Comparison of ENCODE assay signal across 1 cellular context in genomic region chr2:170237572-170238120, GRCh38.
TF ChIP-seq lines count a peak whose summit lies in the region.

No MANE protein-coding gene starts in this region.

TF ChIP-seq in K562, 482 proteins besides CTCF, POLR2A, EP300 and RAD21 (continued from another document):
- TF ChIP-seq ZNF280A (IDR thresholded peaks at IDR 0.05; ENCODE audit: low read depth, partially characterized antibody), result no peak
- no peak for TF ChIP-seq CEBPG (CRISPR knock-in tag; IDR thresholded peaks at IDR 0.05)
- TF ChIP-seq CEBPG (tag; conservative IDR thresholded peaks at IDR 0.05 in 1 of 2, IDR thresholded peaks at IDR 0.05 in 1 of 2), result peak in 1 of 2 experiments; percentile 70; a peak in 2 of 4 replicates
- peak; percentile 19; the same call in 1 of the 2 replicates for TF ChIP-seq VEZF1 (CRISPR knock-in tag; IDR thresholded peaks at IDR 0.05)
- TF ChIP-seq ZFP30 (CRISPR knock-in tag; IDR thresholded peaks at IDR 0.05; ENCODE audit: borderline replicate concordance), result no peak
- no peak for TF ChIP-seq CTCFL (IDR thresholded peaks at IDR 0.05; ENCODE audit: borderline replicate concordance, insufficient read depth, low read depth, low read length, poor library complexity, severe bottlenecking)
- no peak for TF ChIP-seq SMAD4 (CRISPR knock-in tag; conservative IDR thresholded peaks at IDR 0.05)
- TF ChIP-seq MNT (conservative IDR thresholded peaks at IDR 0.05), result no peak
- no peak for TF ChIP-seq STAG1 (CRISPR knock-in tag; IDR thresholded peaks at IDR 0.05; ENCODE audit: borderline replicate concordance)
- TF ChIP-seq ZC3H4 (CRISPR knock-in tag; IDR thresholded peaks at IDR 0.05; ENCODE audit: borderline replicate concordance), result no peak
- no peak for TF ChIP-seq TFAP4 (CRISPR knock-in tag; IDR thresholded peaks at IDR 0.05; ENCODE audit: borderline replicate concordance)
- peak; percentile 69 for TF ChIP-seq MAFK (IDR thresholded peaks at IDR 0.05; ENCODE audit: low read length)
- no peak for TF ChIP-seq ZNF780A (CRISPR knock-in tag; IDR thresholded peaks at IDR 0.05)
- no peak for TF ChIP-seq ZNF561 (CRISPR knock-in tag; conservative IDR thresholded peaks at IDR 0.05)
- TF ChIP-seq MAFG (tag; conservative IDR thresholded peaks at IDR 0.05), result peak; percentile 88
- TF ChIP-seq SMAD2 (IDR thresholded peaks at IDR 0.05; ENCODE audit: low read depth, low read length), result no peak
- 0 out of 2 replicates have a peak, but pooled peaks have one; percentile 15 for TF ChIP-seq ZNF76 (CRISPR knock-in tag; IDR thresholded peaks at IDR 0.05; ENCODE audit: borderline replicate concordance)
- TF ChIP-seq GTF2E2 (tag; IDR thresholded peaks at IDR 0.05), result no peak
- TF ChIP-seq ZNF311 (CRISPR knock-in tag; IDR thresholded peaks at IDR 0.05), result 0 out of 2 replicates have a peak, but pooled peaks have one; percentile 10
- no peak for TF ChIP-seq SMARCA4 (IDR thresholded peaks at IDR 0.05)
- peak; percentile 53; the same call in 1 of the 2 replicates for TF ChIP-seq MAFF (IDR thresholded peaks at IDR 0.05; ENCODE audit: low read length)
- no peak for TF ChIP-seq CHD2 (IDR thresholded peaks at IDR 0.05; ENCODE audit: low read depth, low read length)
- peak; percentile 14; the same call in 1 of the 2 replicates for TF ChIP-seq SOX6 (IDR thresholded peaks at IDR 0.05)
- TF ChIP-seq KAT8 (IDR thresholded peaks at IDR 0.05; ENCODE audit: low read depth), result no peak
- no peak for TF ChIP-seq TRIM24 (IDR thresholded peaks at IDR 0.05)
- TF ChIP-seq PHB (CRISPR knock-in tag; IDR thresholded peaks at IDR 0.05), result 0 out of 2 replicates have a peak, but pooled peaks have one; percentile 31
- peak; percentile 25; the same call in 1 of the 2 replicates for TF ChIP-seq GMEB1 (CRISPR knock-in tag; IDR thresholded peaks at IDR 0.05)
- peak; percentile 89 for TF ChIP-seq C11orf30 (IDR thresholded peaks at IDR 0.05; ENCODE audit: low read depth)
- peak; percentile 69; the same call in 1 of the 2 replicates for TF ChIP-seq ELF2 (CRISPR knock-in tag; IDR thresholded peaks at IDR 0.05)
- no peak for TF ChIP-seq MBD1 (CRISPR knock-in tag; IDR thresholded peaks at IDR 0.05)
- no peak for TF ChIP-seq PCBP2 (IDR thresholded peaks at IDR 0.05; ENCODE audit: low read depth, low read length, poor library complexity, severe bottlenecking)
- TF ChIP-seq MTF1 (CRISPR knock-in tag; IDR thresholded peaks at IDR 0.05; ENCODE audit: borderline replicate concordance), result no peak
- TF ChIP-seq ZBTB11 (CRISPR knock-in tag; IDR thresholded peaks at IDR 0.05), result no peak
- no peak for TF ChIP-seq ID3 (CRISPR knock-in tag; IDR thresholded peaks at IDR 0.05)
- 0 out of 2 replicates have a peak, but pooled peaks have one; percentile 9 for TF ChIP-seq ID3 (tag; IDR thresholded peaks at IDR 0.05)
- TF ChIP-seq ZNF507 (tag; conservative IDR thresholded peaks at IDR 0.05), result no peak
- TF ChIP-seq HNRNPL (IDR thresholded peaks at IDR 0.05; ENCODE audit: low read depth, low read length), result no peak
- no peak for TF ChIP-seq SAFB2 (IDR thresholded peaks at IDR 0.05; ENCODE audit: borderline replicate concordance, low read depth, low read length, severe bottlenecking)
- no peak for TF ChIP-seq NCOA1 (IDR thresholded peaks at IDR 0.05; ENCODE audit: low read depth)
- no peak for TF ChIP-seq GTF2A2 (tag; IDR thresholded peaks at IDR 0.05)
- TF ChIP-seq ZNF316 (IDR thresholded peaks at IDR 0.05), result peak; percentile 94
- TF ChIP-seq ZNF263 (CRISPR knock-in tag; IDR thresholded peaks at IDR 0.05; ENCODE audit: borderline replicate concordance), result no peak
- no peak for TF ChIP-seq RBM22 (IDR thresholded peaks at IDR 0.05; ENCODE audit: low read depth, low read length, poor library complexity, severe bottlenecking)
- TF ChIP-seq USF2 (CRISPR knock-in tag; IDR thresholded peaks at IDR 0.05), result no peak
- TF ChIP-seq CREM (IDR thresholded peaks at IDR 0.05; ENCODE audit: low read depth), result no peak
- TF ChIP-seq MXD1 (CRISPR knock-in tag; IDR thresholded peaks at IDR 0.05; ENCODE audit: borderline replicate concordance, poor library complexity, severe bottlenecking), result no peak
- peak; percentile 32; the same call in 1 of the 2 replicates for TF ChIP-seq GATAD2A (IDR thresholded peaks at IDR 0.05)
- TF ChIP-seq ZKSCAN8 (CRISPR knock-in tag; IDR thresholded peaks at IDR 0.05), result peak; percentile 63; the same call in 1 of the 2 replicates
- peak; percentile 53; the same call in 1 of the 2 replicates for TF ChIP-seq DDX20 (tag; IDR thresholded peaks at IDR 0.05; ENCODE audit: low read depth)
- no peak for TF ChIP-seq PPARD (CRISPR knock-in tag; IDR thresholded peaks at IDR 0.05)
- TF ChIP-seq NFE2 (IDR thresholded peaks at IDR 0.05; ENCODE audit: low read depth), result peak; percentile 67
- 0 out of 2 replicates have a peak, but pooled peaks have one; percentile 31 for TF ChIP-seq ZNF354B (CRISPR knock-in tag; IDR thresholded peaks at IDR 0.05)
- no peak for TF ChIP-seq ZNF140 (CRISPR knock-in tag; IDR thresholded peaks at IDR 0.05)
